In the genomic region with DNA sequence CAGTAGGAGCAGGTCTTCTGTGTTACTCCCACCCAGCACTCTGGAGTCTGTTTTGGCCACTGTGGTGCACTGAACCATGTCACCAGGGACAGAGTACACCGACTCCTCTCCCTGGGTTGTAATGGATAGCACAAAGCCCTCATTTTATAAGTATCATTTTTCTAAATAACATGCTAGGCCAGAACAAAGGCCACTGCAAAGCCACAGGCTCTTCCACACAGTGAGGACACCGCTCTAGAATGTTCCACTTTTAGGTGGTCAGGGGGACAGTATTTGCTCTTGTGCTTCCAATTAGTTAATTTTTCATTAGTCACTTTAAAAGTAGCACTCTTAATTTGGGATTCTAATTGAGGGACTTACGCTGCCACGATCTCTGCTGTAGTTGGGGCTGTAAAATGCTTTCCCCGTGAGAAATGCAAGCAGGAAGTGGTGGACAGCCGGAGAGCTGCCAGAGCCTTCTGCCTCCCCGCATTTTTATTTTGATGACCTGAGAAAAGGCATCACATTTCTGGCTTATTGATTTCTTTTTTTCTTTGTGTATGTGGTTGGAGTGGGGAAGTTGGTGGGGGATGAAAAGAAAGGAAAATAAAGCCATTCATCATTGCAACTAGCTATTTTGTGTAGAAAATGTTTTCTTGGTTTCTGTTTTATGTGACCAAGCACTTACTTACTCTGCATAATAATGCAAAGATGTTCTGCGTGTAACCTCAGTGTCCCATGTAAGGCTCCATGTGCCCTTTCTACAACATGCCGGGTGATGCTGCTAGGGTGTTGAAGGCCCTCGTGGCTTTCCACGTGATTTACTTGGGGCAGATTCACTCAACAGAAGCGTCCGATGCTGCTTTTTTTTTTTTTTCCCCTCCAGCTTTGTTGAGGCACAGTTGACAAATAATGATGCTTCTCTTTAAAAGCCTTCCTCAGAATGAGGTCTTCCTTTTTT, we compare ENCODE assay signal across 11 cellular contexts.
DNase-seq lines count a peak whose midpoint lies in the region; TF ChIP-seq lines count a peak whose summit lies in the region.
"Had no signal": no experiment of that assay in that cellular context is flagged by ENCODE, and none has a peak within 500 bp of the region (broad histone marks: within the 10 kb centered on the region; RNA-seq: fewer than 3 reads in every experiment).

No MANE protein-coding gene starts in this region.

- H3K79me2 ChIP-seq in GM23248 (ENCODE audit: insufficient read depth), result peaks cover 52% of the 10 kb centered on the region

- H3K9ac ChIP-seq in GM23248, result peak overlapping the region; percentile 64

- peak overlapping the region; percentile 58 for H3K4me2 ChIP-seq in GM23248 (ENCODE audit: unreplicated experiment)

- peaks cover 81% of the 10 kb centered on the region for H3K36me3 ChIP-seq in GM23248 (ENCODE audit: low read depth)
- H3K36me3 ChIP-seq in spleen, result peaks cover 0 to 89% (median 21%) of the 10 kb centered on the region in 6 donors

- H3K27me3 ChIP-seq in GM23248 (replicated peaks; ENCODE audit: insufficient read depth), result no peaks in the 10 kb centered on the region
- H3K27me3 ChIP-seq in spleen (replicated peaks in 1 of 7), result no peaks in the 10 kb centered on the region

- DNase-seq in GM23248 (peak; percentile 75), astrocyte of the hippocampus (ENCODE audit: low read depth, low spot score) (peak; percentile 76), kidney tubule cell (ENCODE audit: low spot score) (peak; percentile 37), spleen (no peak), NOMO-1 treated with dmso at 0.1 percent for 144 hours (lab: John Stamatoyannopoulos, UW; ENCODE audit: unreplicated experiment) (no peak), HuH-7.5 (ENCODE audit: low spot score) (no peak), activated gamma-delta T cell treated with Interleukin-2 at 50 U/mL for 16 hours (no peak), NCI-H2171 treated with DMSO at 0.1 percent for 48 hours (lab: John Stamatoyannopoulos, UW) (no peak)
- DNase-seq: activated B cell treated with CpG ODN at 0.5 μM for 24 hours; NCI-H69; stimulated activated CD4-positive, alpha-beta T cell treated with anti-CD3 and anti-CD28 coated beads, Interleukin-2, amount 100 ng/mL, for 24 hours had no signal

- peaks cover 79% of the 10 kb centered on the region for H3F3A ChIP-seq in GM23248 (ENCODE audit: insufficient read depth)

- H3K4me1 ChIP-seq in GM23248 (ENCODE audit: insufficient read depth) (peaks cover 46% of the 10 kb centered on the region), spleen (peaks cover 0 to 9% (median 0%) of the 10 kb centered on the region in 6 donors)

- no peaks in the 10 kb centered on the region for H3K9me2 ChIP-seq in GM23248 (ENCODE audit: insufficient read depth)

- H3K27ac ChIP-seq in GM23248 (peak overlapping the region; percentile 80), spleen (peak overlapping the region in 7 of 8 donors; percentile 22 to 52 (median 29))

- H3K9me3 ChIP-seq in GM23248 (ENCODE audit: low read depth) (no peaks in the 10 kb centered on the region), spleen (no peaks in the 10 kb centered on the region)

- intact Hi-C loops in spleen (cut with DNase I; ENCODE audit: low total_unique reads), result no loop called here

- no peak overlapping the region for H2AFZ ChIP-seq in GM23248

- H4K20me1 ChIP-seq in GM23248 (ENCODE audit: insufficient read depth), result no peaks in the 10 kb centered on the region

- TF ChIP-seq CTCF in spleen (IDR thresholded peaks at IDR 0.05 in 8 of 11, conservative IDR thresholded peaks at IDR 0.05 in 3 of 11), result no peak

- no peak for TF ChIP-seq POLR2A in spleen (IDR thresholded peaks at IDR 0.05)

- H3K4me3 ChIP-seq in GM23248, result peak overlapping the region; percentile 24; the same call in 1 of the 2 replicates
- no peak overlapping the region for H3K4me3 ChIP-seq in spleen

- in situ Hi-C loops in GM23248 (cut with MboI), result no loop called here

- WGBS in GM23248 (ENCODE audit: low coverage in 1 of 2, low lambda C conversion rate in 2 of 2, missing lambda C conversion rate in 2 of 2), 2 experiments, result 44% methylated on average over 13 of the region's 13 CpGs
- WGBS in spleen, 5 donors, result 61 to 70% (median 66%) methylated on average over 13 of the region's 13 CpGs

Comparison
In these comparisons a context has a peak if more than half of its experiments do, and no peak if none do; other contexts are left out.
1. DNase-seq: peak in GM23248 (single experiment), astrocyte of the hippocampus (single experiment) and kidney tubule cell (single experiment); none in spleen (single experiment), NOMO-1 treated with dmso at 0.1 percent for 144 hours (single experiment), HuH-7.5 (single experiment), activated gamma-delta T cell treated with Interleukin-2 at 50 U/mL for 16 hours (single experiment) and NCI-H2171 treated with DMSO at 0.1 percent for 48 hours (single experiment).